ENCODE assay signal across 36 cellular contexts in the genomic region with DNA sequence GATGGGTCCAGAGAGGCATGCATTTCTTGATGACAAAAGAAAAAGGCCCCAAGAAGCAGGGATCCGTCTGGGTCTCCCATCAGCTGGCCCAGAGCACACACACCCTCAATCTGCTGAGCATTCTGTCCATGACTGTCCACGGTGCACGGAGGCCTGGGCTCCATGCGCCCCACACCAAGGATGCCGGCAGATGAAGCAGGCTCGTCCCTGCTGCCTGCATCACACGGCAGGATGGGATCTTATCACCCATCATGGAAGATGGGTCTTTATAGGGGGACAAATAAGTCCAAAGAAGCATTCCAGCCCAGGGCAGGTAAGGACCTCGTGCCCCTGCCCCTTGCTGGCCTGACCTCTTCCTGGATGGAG. TPM values are rescaled to one million over a fixed set of nuclear protein-coding genes. Genes with fewer than 3 reads are reported as not detected.
"Had no signal": no experiment of that assay in that cellular context is flagged by ENCODE, and none has a peak within 500 bp of the region (broad histone marks: within the 10 kb centered on the region; RNA-seq: fewer than 3 reads in every experiment).

No MANE protein-coding gene starts in this region.

- ATAC-seq: activated naive CD4-positive, alpha-beta T cell treated with anti-CD3 and anti-CD28 coated beads, Interleukin-2, amount 50 U/mL, for 72 hours; activated naive CD8-positive, alpha-beta T cell treated with anti-CD3 and anti-CD28 coated beads, Interleukin-2, amount 50 U/mL, for 24 hours; activated T-cell treated with anti-CD3 and anti-CD28 coated beads, Interleukin-2, amount 50 U/mL, for 4 hours; activated T-cell treated with anti-CD3 and anti-CD28 coated beads, Interleukin-2, amount 50 U/mL, for 72 hours; activated T-helper 17 cell treated with anti-CD3 and anti-CD28 coated beads, Interleukin-2, amount 50 U/mL, for 72 hours; body of pancreas had no signal

- H3K4me3 ChIP-seq: adrenal gland, ascending aorta, body of pancreas, breast epithelium, cardiac muscle cell had no signal

- H3K4me1 ChIP-seq: adrenal gland, ascending aorta, body of pancreas, breast epithelium had no signal

- H3K36me3 ChIP-seq: adrenal gland, ascending aorta, brain microvascular endothelial cell, breast epithelium, cardiac muscle cell had no signal

- DNase-seq: activated effector memory CD4-positive, alpha-beta T cell treated with anti-CD3 and anti-CD28 coated beads, Interleukin-2, amount 50 U/mL, for 16 hours; activated effector memory CD4-positive, alpha-beta T cell treated with Interleukin-2 at 50 U/mL for 16 hours; activated gamma-delta T cell; activated gamma-delta T cell treated with Interleukin-2 at 50 U/mL for 16 hours; activated naive CD4-positive, alpha-beta T cell; activated naive CD4-positive, alpha-beta T cell treated with anti-CD3 and anti-CD28 coated beads for 36 hours; activated naive CD4-positive, alpha-beta T cell treated with anti-CD3 and anti-CD28 coated beads, Interleukin-2, amount 10 ng/mL, durations not matched to agents 7 days and 5 days; activated naive CD4-positive, alpha-beta T cell treated with anti-CD3 and anti-CD28 coated beads, Interleukin-2, amount 50 U/mL, for 16 hours; activated naive CD4-positive, alpha-beta T cell treated with Interleukin-2 at 50 U/mL for 16 hours; activated naive CD8-positive, alpha-beta T cell treated with anti-CD3 and anti-CD28 coated beads for 36 hours; activated naive CD8-positive, alpha-beta T cell treated with anti-CD3 and anti-CD28 coated beads, Interleukin-2, amount 10 ng/mL, durations not matched to agents 7 days and 5 days; activated naive CD8-positive, alpha-beta T cell treated with anti-CD3 and anti-CD28 coated beads, Interleukin-2, amount 50 U/mL, for 24 hours; activated T-cell treated with anti-CD3 and anti-CD28 coated beads for 4 hours; activated T-cell treated with anti-CD3 and anti-CD28 coated beads, Interleukin-2, amount 50 U/mL, for 1 hour; activated T-cell treated with anti-CD3 and anti-CD28 coated beads, Interleukin-2, amount 50 U/mL, for 24 hours; activated T-cell treated with anti-CD3 and anti-CD28 coated beads, Interleukin-2, amount 50 U/mL, for 4 hours; activated T-cell treated with anti-CD3 and anti-CD28 coated beads, Interleukin-2, amount 50 U/mL, for 48 hours; activated T-cell treated with anti-CD3 and anti-CD28 coated beads, Interleukin-2, amount 50 U/mL, for 72 hours; adrenal gland; amniotic stem cell; amygdala; anterior cingulate cortex; body of pancreas; brain microvascular endothelial cell; caudate nucleus; central memory CD4-positive, alpha-beta T cell; cerebellar nuclear complex had no signal

- H3K27me3 ChIP-seq: adrenal gland, ascending aorta, body of pancreas, brain microvascular endothelial cell, breast epithelium, cardiac muscle cell had no signal

- H3K9me3 ChIP-seq: adrenal gland, ascending aorta, body of pancreas, breast epithelium had no signal

- H3K27ac ChIP-seq: adrenal gland, ascending aorta, body of pancreas, brain microvascular endothelial cell, breast epithelium, cardiac muscle cell had no signal

RNA-seq across cellular contexts. Expression of gene PRIMA1, which starts 59.7 kb away (rescaled TPM):
- total RNA-seq: activated naive CD4-positive, alpha-beta T cell treated with anti-CD3 and anti-CD28 coated beads for 36 hours; activated naive CD4-positive, alpha-beta T cell treated with anti-CD3 and anti-CD28 coated beads, Interleukin-2, amount 50 U/mL, for 72 hours; activated naive CD8-positive, alpha-beta T cell treated with anti-CD3 and anti-CD28 coated beads for 36 hours; activated naive CD8-positive, alpha-beta T cell treated with anti-CD3 and anti-CD28 coated beads, Interleukin-2, amount 10 ng/mL, durations not matched to agents 7 days and 5 days; activated T-cell treated with anti-CD3 and anti-CD28 coated beads, Interleukin-2, amount 50 U/mL, for 4 hours; activated T-cell treated with anti-CD3 and anti-CD28 coated beads, Interleukin-2, amount 50 U/mL, for 72 hours; activated T-helper 1 cell treated with anti-CD3 and anti-CD28 coated beads, Interleukin-12 subunit alpha, Interleukin-12 subunit beta, Interleukin-2, Interleukin-4 antibody, amounts not matched to agents 30 ng/mL and 10 ng/mL and 1 ng/mL, durations not matched to agents 14 hours and 24 hours and 36 hours; activated T-helper 17 cell treated with anti-CD3 and anti-CD28 coated beads, Interleukin-2, amount 50 U/mL, for 72 hours; activated T-helper 2 cell treated with anti-CD3 and anti-CD28 coated beads, Interferon-gamma antibody, Interleukin-2, Interleukin-4, amounts not matched to agents 10 μg/mL and 5 μg/mL and 100 μg/mL, durations not matched to agents 14 hours and 24 hours and 36 hours; astrocyte; bronchial epithelial cell had no signal
